20 cellular contexts compared by ENCODE assay signal in the genomic region with DNA sequence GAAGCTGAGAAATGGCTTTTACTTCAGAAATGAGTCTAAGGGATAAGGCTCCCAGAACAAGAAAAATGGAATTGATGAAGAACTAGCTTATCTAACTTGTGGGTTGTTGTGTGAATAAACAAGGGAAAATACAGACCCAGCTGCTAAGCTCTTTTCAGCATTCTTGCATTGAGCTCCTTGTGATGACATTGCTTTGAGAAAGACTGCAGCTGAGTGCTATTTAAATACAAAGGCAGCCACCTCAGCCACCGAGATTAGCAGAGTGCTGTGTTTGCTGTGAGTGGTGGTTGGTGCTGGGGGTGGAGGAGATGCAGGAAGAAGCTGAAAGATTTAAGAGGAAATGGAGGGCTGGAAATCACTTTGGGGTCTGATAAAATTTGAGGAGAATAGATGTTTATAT.
A peak's percentile ranks its signal among the peaks of the same experiment; 100 is the strongest.
DNase-seq lines count a peak whose midpoint lies in the region; ATAC-seq and TF ChIP-seq lines count a peak whose summit lies in the region.
"Had no signal": no experiment of that assay in that cellular context is flagged by ENCODE, and none has a peak within 500 bp of the region (broad histone marks: within the 10 kb centered on the region; RNA-seq: fewer than 3 reads in every experiment).

No MANE protein-coding gene starts in this region.

- no peaks in the 10 kb centered on the region for H3K27me3 Mint-ChIP-seq in endodermal cell (ENCODE audit: insufficient read depth)
- H3K27me3 Mint-ChIP-seq: activated CD8-positive, alpha-beta memory T cell treated with anti-CD3 and anti-CD28 coated beads, Interleukin-2, amount 10 ng/mL, durations not matched to agents 7 days and 5 days had no signal

- H3K9ac ChIP-seq in endodermal cell (ENCODE audit: extremely low read depth, low read length, poor library complexity, severe bottlenecking): no peak overlapping the region

- TF ChIP-seq EP300 in suprapubic skin (IDR thresholded peaks at IDR 0.05): no peak

- H3K27me3 ChIP-seq in AG04450 (ENCODE audit: control insufficient read depth, insufficient read depth, low read length) (no peaks in the 10 kb centered on the region), endodermal cell (ENCODE audit: control insufficient read depth, insufficient read depth, low read length, poor library complexity, severe bottlenecking) (no peaks in the 10 kb centered on the region), BE2C (no peaks in the 10 kb centered on the region), suprapubic skin (no peaks in the 10 kb centered on the region)
- H3K27me3 ChIP-seq: neutrophil had no signal

- ATAC-seq in left colon: no peak
- ATAC-seq: activated CD8-positive, alpha-beta memory T cell treated with anti-CD3 and anti-CD28 coated beads, Interleukin-2, amount 10 ng/mL, durations not matched to agents 7 days and 5 days had no signal

- POLR2A ChIA-PET in AG04450 (lab: Yijun Ruan, JAX): interaction anchor here (0.6 to 0.8 kb wide), 2 partner anchors 126 kb away, joined by 4 to 5 read pairs; no protein-coding TSS in a partner anchor

- no peak overlapping the region for H3K27ac ChIP-seq in AG04450 (ENCODE audit: low read depth, low read length)
- no peak overlapping the region for H3K27ac ChIP-seq in endodermal cell (ENCODE audit: low read depth, low read length)
- peak overlapping the region; percentile 50 for H3K27ac ChIP-seq in mesodermal cell (ENCODE audit: low read depth, low read length, severe bottlenecking)
- no peak overlapping the region for H3K27ac ChIP-seq in suprapubic skin
- H3K27ac ChIP-seq: C4-2B, neutrophil had no signal

- peak overlapping the region; percentile 86 for H3K27ac Mint-ChIP-seq in endodermal cell
- H3K27ac Mint-ChIP-seq: activated CD8-positive, alpha-beta memory T cell treated with anti-CD3 and anti-CD28 coated beads, Interleukin-2, amount 10 ng/mL, durations not matched to agents 7 days and 5 days had no signal

- DNase-seq in AG04450 (ENCODE audit: low read depth, low spot score) (peak; percentile 10), NCI-H146 treated with DMSO at 0.1 percent for 48 hours (lab: John Stamatoyannopoulos, UW; ENCODE audit: unreplicated experiment) (peak; percentile 15), endodermal cell (peak; percentile 92), left colon (no peak), BE2C (no peak), suprapubic skin (ENCODE audit: low spot score in 2 of 2) (no peak), GM10266 (ENCODE audit: extremely low spot score) (no peak)
- DNase-seq: activated CD4-positive, alpha-beta T cell treated with anti-CD3 and anti-CD28 coated beads for 48 hours; activated CD8-positive, alpha-beta memory T cell treated with anti-CD3 and anti-CD28 coated beads, Interleukin-2, amount 10 ng/mL, durations not matched to agents 7 days and 5 days; activated effector memory CD4-positive, alpha-beta T cell treated with Interleukin-2 at 50 U/mL for 16 hours; DMS 273 treated with DMSO at 0.1 percent for 48 hours; effector memory CD4-positive, alpha-beta T cell; GDM1; glutamatergic neuron; kidney glomerular epithelial cell; NCI-H1694; stimulated activated CD4-positive, alpha-beta T cell treated with anti-CD3 and anti-CD28 coated beads, Interleukin-15, amount 100 ng/mL, for 24 hours had no signal

- intact Hi-C loops in left colon (cut with DNase I, micrococcal nuclease): no loop called here

- H3K4me3 ChIP-seq in AG04450 (ENCODE audit: low read depth, low read length) (no peak overlapping the region), endodermal cell (ENCODE audit: low read length) (peak overlapping the region; percentile 48), mesodermal cell (ENCODE audit: extremely low read depth, insufficient read depth, low read length, poor library complexity, severe bottlenecking) (no peak overlapping the region), BE2C (ENCODE audit: low read depth, low read length) (no peak overlapping the region), suprapubic skin (no peak overlapping the region)

- peaks cover 4% of the 10 kb centered on the region for H3K9me3 Mint-ChIP-seq in endodermal cell

- CTCF ChIA-PET in AG04450 (lab: Charles Lee): interaction anchor here (0.5 to 1.2 kb wide), 2 partner anchors 417 to 501 kb away, joined by 4 to 10 read pairs; no protein-coding TSS in a partner anchor

- no peak for TF ChIP-seq POLR2A in suprapubic skin (IDR thresholded peaks at IDR 0.05)

- H3K4me1 ChIP-seq in endodermal cell (ENCODE audit: control insufficient read depth, insufficient read depth, low read length): peaks cover 6% of the 10 kb centered on the region
- H3K4me1 ChIP-seq in mesodermal cell (ENCODE audit: control insufficient read depth, insufficient read depth, low read length, poor library complexity, severe bottlenecking): peaks cover 50% of the 10 kb centered on the region
- peaks cover 19% of the 10 kb centered on the region; the same call in 1 of the 2 replicates for H3K4me1 ChIP-seq in BE2C
- no peaks in the 10 kb centered on the region for H3K4me1 ChIP-seq in suprapubic skin

- TF ChIP-seq CTCF in AG04450 (IDR thresholded peaks at IDR 0.05; ENCODE audit: low read depth, low read length) (no peak), endodermal cell (conservative IDR thresholded peaks at IDR 0.05) (no peak), BE2C (IDR thresholded peaks at IDR 0.05; ENCODE audit: low read depth, low read length) (no peak), suprapubic skin (IDR thresholded peaks at IDR 0.05) (no peak), GM10266 (IDR thresholded peaks at IDR 0.05; ENCODE audit: control insufficient read depth, insufficient read depth, low read depth, missing control alignments) (no peak)

- H3K9me3 ChIP-seq in AG04450 (ENCODE audit: control insufficient read depth, insufficient read depth, low read length) (no peaks in the 10 kb centered on the region), endodermal cell (ENCODE audit: control insufficient read depth, low read length) (peaks cover 18% of the 10 kb centered on the region), mesodermal cell (ENCODE audit: control insufficient read depth, low read length) (no peaks in the 10 kb centered on the region), BE2C (peaks cover 3% of the 10 kb centered on the region; the same call in 1 of the 2 replicates), suprapubic skin (no peaks in the 10 kb centered on the region)
- H3K9me3 ChIP-seq: neutrophil had no signal

- WGBS in endodermal cell (ENCODE audit: insufficient coverage in 1 of 2, insufficient read length in 1 of 2), 2 experiments: 0% methylated on average over 1 of the region's 1 CpG
- WGBS in mesodermal cell (ENCODE audit: insufficient coverage in 2 of 2), 2 experiments: 0% methylated on average over 1 of the region's 1 CpG
- 63% methylated on average over 1 of the region's 1 CpG for WGBS in suprapubic skin

- no peaks in the 10 kb centered on the region for H3K36me3 Mint-ChIP-seq in endodermal cell (ENCODE audit: low read depth)
- H3K36me3 Mint-ChIP-seq: activated CD8-positive, alpha-beta memory T cell treated with anti-CD3 and anti-CD28 coated beads, Interleukin-2, amount 10 ng/mL, durations not matched to agents 7 days and 5 days had no signal

- H3K4me3 Mint-ChIP-seq in endodermal cell: peak overlapping the region; percentile 29
- H3K4me3 Mint-ChIP-seq: activated CD8-positive, alpha-beta memory T cell treated with anti-CD3 and anti-CD28 coated beads, Interleukin-2, amount 10 ng/mL, durations not matched to agents 7 days and 5 days had no signal

- no peaks in the 10 kb centered on the region for H3K36me3 ChIP-seq in endodermal cell (ENCODE audit: control insufficient read depth, insufficient read depth, low read length)
- H3K36me3 ChIP-seq in mesodermal cell (ENCODE audit: control insufficient read depth, insufficient read depth, low read length): no peaks in the 10 kb centered on the region
- H3K36me3 ChIP-seq in BE2C: no peaks in the 10 kb centered on the region
- H3K36me3 ChIP-seq in suprapubic skin: no peaks in the 10 kb centered on the region
- H3K36me3 ChIP-seq: neutrophil had no signal

- peaks cover 47% of the 10 kb centered on the region for H3K4me1 Mint-ChIP-seq in endodermal cell
- H3K4me1 Mint-ChIP-seq: activated CD8-positive, alpha-beta memory T cell treated with anti-CD3 and anti-CD28 coated beads, Interleukin-2, amount 10 ng/mL, durations not matched to agents 7 days and 5 days had no signal

Comparison
In these comparisons a context has a peak if more than half of its experiments do, and no peak if none do; other contexts are left out.
1. DNase-seq: peak in AG04450 (single experiment), NCI-H146 treated with DMSO at 0.1 percent for 48 hours (single experiment) and endodermal cell (single experiment); none in left colon (0 of 2), BE2C (single experiment), suprapubic skin (0 of 2) and GM10266 (single experiment).